In genomic region chr14:78486621-78487020, GRCh38 we compare ENCODE assay signal across 7 cellular contexts.
"Had no signal": no experiment of that assay in that cellular context is flagged by ENCODE, and none has a peak within 500 bp of the region (broad histone marks: within the 10 kb centered on the region; RNA-seq: fewer than 3 reads in every experiment).

No MANE protein-coding gene starts in this region.

- H3K4me3 ChIP-seq: GM23248, K562 had no signal

- ATAC-seq: K562 had no signal

- DNase-seq: GM23248, HCEC 1CT, IMR-90, KG1 had no signal

- H3K9ac ChIP-seq: GM23248 had no signal

- H3K27ac ChIP-seq: GM23248, HL-60 had no signal

- FAIRE-seq: HTR-8/SVneo, K562 had no signal

- H2AFZ ChIP-seq: GM23248 had no signal
